Comparison of ENCODE assay signal across 15 cellular contexts in the genomic region with DNA sequence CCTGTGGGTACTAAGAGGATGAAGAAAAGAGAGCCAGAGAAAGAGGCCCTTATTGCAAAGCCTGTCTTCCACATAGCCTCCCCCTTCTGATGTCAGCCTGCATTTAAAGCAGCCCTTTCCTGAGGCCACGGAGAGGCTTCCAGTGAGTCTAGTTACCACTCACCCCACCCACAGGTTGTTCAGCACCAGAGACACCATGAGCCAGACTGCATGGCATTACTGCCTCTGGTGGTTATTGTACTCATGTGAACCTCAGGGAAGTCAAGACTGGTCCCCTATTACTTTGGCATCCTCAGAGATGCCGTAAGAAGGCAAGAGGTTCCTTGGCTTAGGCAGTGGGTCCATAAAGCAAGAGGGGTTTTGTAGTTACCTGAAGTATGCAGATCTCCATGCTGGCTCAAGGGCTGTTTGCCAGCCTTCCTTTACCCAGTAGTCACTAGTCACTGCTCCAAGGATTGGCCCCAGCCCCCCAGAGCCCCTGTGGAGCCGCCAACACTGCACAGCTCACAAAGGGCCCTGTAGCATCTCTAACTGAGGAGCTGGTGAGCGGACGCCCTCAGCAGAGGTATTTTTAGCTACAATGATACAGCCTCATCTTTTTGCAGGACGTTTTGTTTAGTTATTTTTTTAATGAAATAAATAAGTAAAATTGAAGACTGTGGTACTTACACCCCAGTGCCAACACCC. TPM values are rescaled to one million over a fixed set of nuclear protein-coding genes. Genes with fewer than 3 reads are reported as not detected.
A peak's percentile ranks its signal among the peaks of the same experiment; 100 is the strongest.
DNase-seq lines count a peak whose midpoint lies in the region; ATAC-seq, FAIRE-seq and TF ChIP-seq lines count a peak whose summit lies in the region.
"Had no signal": no experiment of that assay in that cellular context is flagged by ENCODE, and none has a peak within 500 bp of the region (broad histone marks: within the 10 kb centered on the region; RNA-seq: fewer than 3 reads in every experiment).

No MANE protein-coding gene starts in this region.

- H3K4me3 ChIP-seq in A673 (ENCODE audit: low read depth, low read length, poor library complexity, severe bottlenecking) (no peak overlapping the region), GM12878 (no peak overlapping the region), smooth muscle cell (no peak overlapping the region)
- H3K4me3 ChIP-seq: esophagus muscularis mucosa had no signal

- no peak for DNase-seq in A673 (ENCODE audit: low spot score)
- DNase-seq in HEK293T (ENCODE audit: extremely low spot score), result peak; percentile 15
- DNase-seq in GM12878 (ENCODE audit: low read depth, low spot score), result no peak
- peak; percentile 49 for DNase-seq in iPS-NIHi7 (ENCODE audit: extremely low spot score)
- no peak for DNase-seq in C1 segment of cervical spinal cord (lab: John Stamatoyannopoulos, UW)
- DNase-seq in stimulated activated CD8-positive, alpha-beta memory T cell treated with anti-CD3 and anti-CD28 coated beads, Interleukin-4, amount 100 ng/mL, for 48 hours, result no peak
- DNase-seq in smooth muscle cell (lab: John Stamatoyannopoulos, UW; ENCODE audit: unreplicated experiment), result no peak
- DNase-seq: activated T-cell treated with anti-CD3 and anti-CD28 coated beads for 4 hours; GF-D8; HCEC 1CT; naive thymus-derived CD8-positive, alpha-beta T cell; NCI-H1105 had no signal

- no peak for TF ChIP-seq POLR2A in GM12878 (IDR thresholded peaks at IDR 0.05; ENCODE audit: low read depth, low read length)

- H3K27me3 ChIP-seq in A673 (replicated peaks; ENCODE audit: insufficient read depth, low read depth, low read length, poor library complexity) (no peaks in the 10 kb centered on the region), GM12878 (replicated peaks in 1 of 2; ENCODE audit: control insufficient read depth in 2 of 2, insufficient read depth in 2 of 2, low read length in 1 of 2) (no peaks in the 10 kb centered on the region), smooth muscle cell (ENCODE audit: low read depth) (no peaks in the 10 kb centered on the region)
- H3K27me3 ChIP-seq: esophagus muscularis mucosa had no signal

- no peak; the same call in 1 of the 2 replicates for TF ChIP-seq RAD21 in GM12878 (IDR thresholded peaks at IDR 0.05; ENCODE audit: insufficient read depth, low read depth, low read length)

- POLR2A ChIA-PET in A673 (lab: Charles Lee; ENCODE audit: low non-redundant PET), result no interaction called here
- POLR2A ChIA-PET in HEK293T (lab: Yijun Ruan, JAX), result no interaction called here
- POLR2A ChIA-PET in GM12878 (lab: Charles Lee), result no interaction called here

- H3K79me2 ChIP-seq in GM12878 (ENCODE audit: control insufficient read depth, insufficient read depth, low read length), result no peaks in the 10 kb centered on the region
- no peaks in the 10 kb centered on the region for H3K79me2 ChIP-seq in smooth muscle cell (ENCODE audit: low read depth)

- no peak for TF ChIP-seq EP300 in GM12878 (IDR thresholded peaks at IDR 0.05; ENCODE audit: borderline replicate concordance in 1 of 2, control insufficient read depth in 1 of 2, low read depth in 2 of 2, low read length in 2 of 2)

- TF ChIP-seq CTCF in A673 (conservative IDR thresholded peaks at IDR 0.05; ENCODE audit: low read depth, low read length) (0 out of 2 replicates have a peak, but pooled peaks have one; percentile 22), GM12878 (IDR thresholded peaks at IDR 0.05 in 2 of 3, conservative IDR thresholded peaks at IDR 0.05 in 1 of 3; ENCODE audit: control insufficient read depth in 2 of 3, extremely low read depth in 1 of 3, insufficient read depth in 1 of 3, low read depth in 3 of 3, low read length in 3 of 3) (peak in 1 of 3 experiments; percentile 10; a peak in 1 of 6 replicates), smooth muscle cell (IDR thresholded peaks at IDR 0.05; ENCODE audit: borderline replicate concordance, insufficient read depth, poor library complexity, severe bottlenecking) (no peak)

- H3K4me1 ChIP-seq in A673 (ENCODE audit: insufficient read depth, low read length, poor library complexity, severe bottlenecking) (no peaks in the 10 kb centered on the region), GM12878 (ENCODE audit: control insufficient read depth, insufficient read depth, low read length) (no peaks in the 10 kb centered on the region), smooth muscle cell (ENCODE audit: low read depth) (peaks cover 18% of the 10 kb centered on the region)

- H3K27ac ChIP-seq in A673 (ENCODE audit: low read depth, low read length, poor library complexity, severe bottlenecking) (no peak overlapping the region), GM12878 (ENCODE audit: control insufficient read depth, insufficient read depth) (no peak overlapping the region), smooth muscle cell (ENCODE audit: low read depth) (no peak overlapping the region)

- no peak overlapping the region for H2AFZ ChIP-seq in GM12878 (ENCODE audit: control insufficient read depth, low read depth, low read length)
- H2AFZ ChIP-seq in smooth muscle cell (ENCODE audit: low read depth), result no peak overlapping the region

- CTCF ChIA-PET in A673 (lab: Charles Lee), result no interaction called here
- CTCF ChIA-PET in HEK293T (lab: Yijun Ruan, JAX), result no interaction called here
- CTCF ChIA-PET in GM12878 (lab: Yijun Ruan, JAX), result interaction anchor here (1.7 kb wide), 1 partner anchor 10 kb away, joined by 5 read pairs; no protein-coding TSS in a partner anchor

- ATAC-seq in GM12878 (peak; percentile 37; the same call in 1 of the 3 replicates), HG03095 (IDR thresholded peaks at IDR 0.05; ENCODE audit: unreplicated experiment) (no peak)
- ATAC-seq: naive thymus-derived CD8-positive, alpha-beta T cell had no signal

- RAD21 ChIA-PET in GM12878 (lab: Charles Lee; ENCODE audit: unreplicated experiment), result no interaction called here

- no TSS peak for BruUV-seq in A673 (replicated peaks; lab: Mats Ljungman, UMichigan)
- BruUV-seq in GM12878 (replicated peaks; lab: Mats Ljungman, UMichigan), result no TSS peak

- H3K9ac ChIP-seq in GM12878 (ENCODE audit: control insufficient read depth, insufficient read depth, low read length) (no peak overlapping the region), smooth muscle cell (ENCODE audit: low read depth) (no peak overlapping the region)

- H3K4me2 ChIP-seq in GM12878 (ENCODE audit: control insufficient read depth, insufficient read depth) (no peak overlapping the region), smooth muscle cell (no peak overlapping the region)

- intact Hi-C loops in A673 (cut with micrococcal nuclease; ENCODE audit: unreplicated experiment) (no loop called here), GM12878 (cut with micrococcal nuclease; ENCODE audit: unreplicated experiment) (no loop called here)

- H3K9me3 ChIP-seq in A673 (ENCODE audit: low read depth, low read length, poor library complexity, severe bottlenecking) (no peaks in the 10 kb centered on the region), GM12878 (replicated peaks; ENCODE audit: control insufficient read depth, insufficient read depth, low read length) (no peaks in the 10 kb centered on the region), smooth muscle cell (replicated peaks; ENCODE audit: low read depth) (no peaks in the 10 kb centered on the region)
- H3K9me3 ChIP-seq: esophagus muscularis mucosa had no signal

- H4K20me1 ChIP-seq in GM12878 (ENCODE audit: control insufficient read depth, insufficient read depth) (no peaks in the 10 kb centered on the region), smooth muscle cell (ENCODE audit: low read depth) (peaks cover 100% of the 10 kb centered on the region)

- in situ Hi-C loops in GM12878 (cut with MboI), result no loop called here

- FAIRE-seq in GM12878 (lab: Jason Lieb, UNC), result no peak
- FAIRE-seq: islet of Langerhans had no signal

- 77% methylated on average over 6 of the region's 6 CpGs for WGBS in GM12878 (ENCODE audit: insufficient coverage, insufficient replicate concordance, low lambda C conversion rate, missing lambda C conversion rate)
- 87% methylated on average over 6 of the region's 6 CpGs for WGBS in smooth muscle cell (ENCODE audit: low lambda C conversion rate)

- SMC1A ChIA-PET in GM12878 (lab: Charles Lee; ENCODE audit: uncharacterized antibody, unreplicated experiment), result no interaction called here

- H3K36me3 ChIP-seq in A673 (ENCODE audit: insufficient read depth, low read length, poor library complexity, severe bottlenecking) (no peaks in the 10 kb centered on the region), GM12878 (ENCODE audit: control insufficient read depth in 2 of 2, insufficient read depth in 2 of 2, low read length in 1 of 2) (peaks cover 12 to 22% of the 10 kb centered on the region in 2 experiments; a peak in 3 of 4 replicates), smooth muscle cell (ENCODE audit: low read depth) (no peaks in the 10 kb centered on the region)

- H3F3A ChIP-seq in smooth muscle cell (ENCODE audit: low read depth), result no peaks in the 10 kb centered on the region

TF ChIP-seq in GM12878, 131 proteins besides CTCF, POLR2A, EP300 and RAD21 (continues in another document):
- TF ChIP-seq MTA2 (IDR thresholded peaks at IDR 0.05; ENCODE audit: low read depth), result no peak

RNA-seq across cellular contexts. Expression of a gene that starts 20.7 kb away (rescaled TPM):
- total RNA-seq in A673 (2021) (10.6 and 16.1 TPM in 2 replicates), GM12878 (2014; rRNA removed) (0.06 TPM in 1 of 2 replicates, not detected in the other), GM12878 (2014; rRNA removed; fragmentation: Illumina TruSeq; extraction: Trizol) (not detected in 2 replicates), GM12878 (2021) (0.16 TPM in 1 of 2 replicates, not detected in the other), smooth muscle cell (not detected in 2 replicates)
- total RNA-seq in GM12878 (2013; cell fraction: nucleolus; rRNA removed), result not detected in 2 replicates
- polyA plus RNA-seq in GM12878 (2011; ENCODE audit: low read depth), result 0.16 TPM
- polyA plus RNA-seq in GM12878 (2011; rRNA removed) (not detected in 2 replicates), GM12878 (2014; fragmentation: Illumina TruSeq; extraction: Trizol) (0.08 and 0.09 TPM in 2 replicates), GM12878 (2014; fragmentation: Nextera tagmentation; extraction: Ambion mirVana) (under 1 TPM in 1 of 2 experiments, not detected in 1; 0.14 TPM), GM12878 (2014; rRNA removed) (0.85 TPM in 1 of 2 replicates, not detected in the other), GM12878 (2016; fragmentation: Nextera tagmentation; extraction: Ambion mirVana) (under 1 TPM; 0.09 to 0.15 TPM), smooth muscle cell (0.25 TPM in 1 of 2 replicates, not detected in the other)
- polyA plus RNA-seq in GM12878 (2011; cell fraction: cytosol; rRNA removed), result not detected in 2 replicates
- not detected in 2 replicates for polyA plus RNA-seq in GM12878 (2011; cell fraction: nucleus; rRNA removed)
- 0.14 and 0.49 TPM in 2 replicates for polyA plus RNA-seq in GM12878 (2012)
- polyA minus RNA-seq in GM12878 (2011; rRNA and poly(A)+ RNA removed), result not detected in 2 replicates
- polyA minus RNA-seq in GM12878 (2011; cell fraction: cytosol; rRNA and poly(A)+ RNA removed), result not detected in 2 replicates
- not detected in 2 replicates for polyA minus RNA-seq in GM12878 (2011; cell fraction: nucleus; rRNA and poly(A)+ RNA removed)

Comparison
In these comparisons a context has a peak if more than half of its experiments do, and no peak if none do; other contexts are left out.
1. DNase-seq: peak in HEK293T (single experiment) and iPS-NIHi7 (single experiment); none in A673 (single experiment), GM12878 (single experiment), C1 segment of cervical spinal cord (0 of 14), stimulated activated CD8-positive, alpha-beta memory T cell treated with anti-CD3 and anti-CD28 coated beads, Interleukin-4, amount 100 ng/mL, for 48 hours (single experiment) and smooth muscle cell (single experiment).
2. RNA of a gene that starts 20.7 kb away (total RNA-seq): 10.6 to 16.1 TPM in A673; 0.06 to 0.16 TPM in GM12878 and not detected in smooth muscle cell; every median in the first group is over 10 times any median in the second.